Comparison of ENCODE assay signal across 8 cellular contexts in genomic region chr14:77799455-77799854, GRCh38. TPM values are rescaled to one million over a fixed set of nuclear protein-coding genes. Genes with fewer than 3 reads are reported as not detected.
DNase-seq lines count a peak whose midpoint lies in the region; ATAC-seq, FAIRE-seq and TF ChIP-seq lines count a peak whose summit lies in the region.
"Not testable (repeated sequence)": the region's sequence is repeated elsewhere in the genome, so short reads cannot be mapped to it uniquely, and the experiment has no call there.

No MANE protein-coding gene starts in this region.

- ATAC-seq in CD4-positive, alpha-beta T cell (ENCODE audit: poor library complexity): not testable (repeated sequence)
- peak; percentile 0 for ATAC-seq in HG02759 (IDR thresholded peaks at IDR 0.05; ENCODE audit: unreplicated experiment)

- intact Hi-C loops in CD4-positive, alpha-beta T cell (cut with DNase I, micrococcal nuclease): loop anchor here in 1 of 2 experiments (2.0 to 10.0 kb wide), 3 partner anchors 91 to 425 kb away; partner anchors contain the start of genes ALKBH1, SAMD15, SLIRP and TMED8
- intact Hi-C loops in kidney (cut with DNase I): not testable (repeated sequence)

- H3K9ac ChIP-seq in endodermal cell (ENCODE audit: extremely low read depth, low read length, poor library complexity, severe bottlenecking) (peak overlapping the region; percentile 69), kidney (ENCODE audit: low read length in 2 of 2) (peak overlapping the region in 1 of 2 donors; percentile 82)

- CTCF ChIA-PET in CD4-positive, alpha-beta T cell (lab: Charles Lee): interaction anchor here (1.5 kb wide), 1 partner anchor 39 kb away, joined by 4 read pairs; the partner anchor contains the start of gene SNW1

- not testable (repeated sequence) for TF ChIP-seq CTCF in CD4-positive, alpha-beta T cell (IDR thresholded peaks at IDR 0.05); endodermal cell (conservative IDR thresholded peaks at IDR 0.05); kidney (IDR thresholded peaks at IDR 0.05; ENCODE audit: borderline replicate concordance, extremely low read depth, insufficient read depth); neutrophil (IDR thresholded peaks at IDR 0.05)

- H3K27me3 ChIP-seq in CD4-positive, alpha-beta T cell (ENCODE audit: control insufficient read depth, insufficient read depth, low read length); SJSA1 (replicated peaks); neutrophil; thymus (ENCODE audit: control insufficient read depth, insufficient read depth): not testable (repeated sequence)
- H3K27me3 ChIP-seq in endodermal cell (ENCODE audit: control insufficient read depth, insufficient read depth, low read length, poor library complexity, severe bottlenecking): peaks cover 52% of the 10 kb centered on the region

- H3K4me1 Mint-ChIP-seq in CD4-positive, alpha-beta T cell (ENCODE audit: low read depth): peaks cover 11% of the 10 kb centered on the region
- H3K4me1 Mint-ChIP-seq in activated naive CD8-positive, alpha-beta T cell treated with anti-CD3 and anti-CD28 coated beads for 36 hours: not testable (repeated sequence)
- H3K4me1 Mint-ChIP-seq in endodermal cell: peaks cover 10% of the 10 kb centered on the region

- H3K27ac Mint-ChIP-seq in CD4-positive, alpha-beta T cell: peak overlapping the region; percentile 74
- peak overlapping the region; percentile 83 for H3K27ac Mint-ChIP-seq in activated naive CD8-positive, alpha-beta T cell treated with anti-CD3 and anti-CD28 coated beads for 36 hours
- H3K27ac Mint-ChIP-seq in endodermal cell: not testable (repeated sequence)

- WGBS in endodermal cell (ENCODE audit: insufficient coverage in 1 of 2, insufficient read length in 1 of 2), 2 experiments: 88 to 98% methylated on average over 10 to 13 of the region's 13 CpGs
- 79% methylated on average over 13 of the region's 13 CpGs for WGBS in thymus

- POLR2A ChIA-PET in CD4-positive, alpha-beta T cell (lab: Charles Lee): interaction anchor here (1.0 to 1.5 kb wide), 2 partner anchors 39 to 91 kb away, joined by 3 to 22 read pairs; partner anchors contain the start of genes ALKBH1, SLIRP and SNW1

- FAIRE-seq in kidney (lab: Jason Lieb, UNC): not testable (repeated sequence)

- H3K4me3 ChIP-seq in SJSA1 (peak overlapping the region; percentile 80), endodermal cell (ENCODE audit: low read length) (peak overlapping the region; percentile 83), kidney (ENCODE audit: low read length in 2 of 2) (peak overlapping the region; percentile 81 to 82), neutrophil (ENCODE audit: low read depth in 1 of 2, low read length in 1 of 2) (peak overlapping the region; percentile 73 to 74), thymus (ENCODE audit: low read length) (peak overlapping the region; percentile 93)

- not testable (repeated sequence) for H3K4me1 ChIP-seq in SJSA1 (replicated peaks); endodermal cell (ENCODE audit: control insufficient read depth, insufficient read depth, low read length); kidney (ENCODE audit: control insufficient read depth in 1 of 2, insufficient read depth in 1 of 2, low read depth in 1 of 2, low read length in 2 of 2); thymus (ENCODE audit: control insufficient read depth, insufficient read depth, low read length)
- H3K4me1 ChIP-seq in neutrophil (ENCODE audit: control insufficient read depth in 1 of 2, insufficient read depth in 1 of 2, low read depth in 1 of 2, low read length in 1 of 2): peaks cover 9 to 13% of the 10 kb centered on the region in 2 experiments

- H3K9me3 Mint-ChIP-seq in CD4-positive, alpha-beta T cell; activated naive CD8-positive, alpha-beta T cell treated with anti-CD3 and anti-CD28 coated beads for 36 hours; endodermal cell: not testable (repeated sequence)

- H3K4me3 Mint-ChIP-seq in CD4-positive, alpha-beta T cell: peak overlapping the region; percentile 85
- H3K4me3 Mint-ChIP-seq in activated naive CD8-positive, alpha-beta T cell treated with anti-CD3 and anti-CD28 coated beads for 36 hours: peak overlapping the region; percentile 90
- H3K4me3 Mint-ChIP-seq in endodermal cell: peak overlapping the region; percentile 71

- peak overlapping the region; percentile 85 for H3K27ac ChIP-seq in CD4-positive, alpha-beta T cell (ENCODE audit: low read depth, low read length)
- not testable (repeated sequence) for H3K27ac ChIP-seq in SJSA1; endodermal cell (ENCODE audit: low read depth, low read length); neutrophil; thymus (ENCODE audit: low read depth)
- peak overlapping the region in 1 of 2 donors; percentile 88 for H3K27ac ChIP-seq in kidney (ENCODE audit: low read depth in 2 of 2, low read length in 2 of 2)

- H3K36me3 ChIP-seq in SJSA1; endodermal cell (ENCODE audit: control insufficient read depth, insufficient read depth, low read length); kidney (ENCODE audit: control insufficient read depth in 1 of 2, insufficient read depth in 2 of 2, low read length in 2 of 2); neutrophil; thymus (ENCODE audit: control insufficient read depth, insufficient read depth): not testable (repeated sequence)

- not testable (repeated sequence) for DNase-seq in CD4-positive, alpha-beta T cell; SJSA1 (ENCODE audit: low read depth in 1 of 2, low spot score in 2 of 2); activated naive CD8-positive, alpha-beta T cell treated with anti-CD3 and anti-CD28 coated beads for 36 hours; endodermal cell; kidney

- H3K27me3 Mint-ChIP-seq in CD4-positive, alpha-beta T cell; activated naive CD8-positive, alpha-beta T cell treated with anti-CD3 and anti-CD28 coated beads for 36 hours: not testable (repeated sequence)
- peaks cover 42% of the 10 kb centered on the region for H3K27me3 Mint-ChIP-seq in endodermal cell (ENCODE audit: insufficient read depth)

- H3K36me3 Mint-ChIP-seq in CD4-positive, alpha-beta T cell (ENCODE audit: low read depth); activated naive CD8-positive, alpha-beta T cell treated with anti-CD3 and anti-CD28 coated beads for 36 hours; endodermal cell (ENCODE audit: low read depth): not testable (repeated sequence)

- not testable (repeated sequence) for H3K9me3 ChIP-seq in CD4-positive, alpha-beta T cell (ENCODE audit: control insufficient read depth, low read length); SJSA1 (replicated peaks); endodermal cell (ENCODE audit: control insufficient read depth, low read length); kidney (ENCODE audit: control insufficient read depth in 1 of 2, low read length in 2 of 2); neutrophil; thymus (ENCODE audit: control insufficient read depth)

RNA-seq across cellular contexts. Expression of gene ADCK1, which starts 0.5 kb away (rescaled TPM):
- 1 to 10 TPM; 7.1 to 8.7 TPM for total RNA-seq in CD4-positive, alpha-beta T cell
- 1.5 and 1.8 TPM in 2 replicates for total RNA-seq in SJSA1 (2014; rRNA removed; shearing (Covaris generic))
- 1 to 10 TPM; 6.6 to 6.8 TPM for total RNA-seq in activated naive CD8-positive, alpha-beta T cell treated with anti-CD3 and anti-CD28 coated beads for 36 hours
- 1 to 10 TPM; 6.9 to 7.4 TPM for total RNA-seq in endodermal cell
- polyA plus RNA-seq in endodermal cell (2013, experiment 1 of 2): 10.4 TPM
- 8.2 TPM for polyA plus RNA-seq in endodermal cell (2013, experiment 2 of 2)
- total RNA-seq in kidney: 8.0 TPM
- polyA plus RNA-seq in kidney (ENCODE audit: insufficient read depth, low read depth, low replicate concordance): 10.3 TPM
- 8.7 TPM for polyA plus RNA-seq in thymus

RNA-seq across cellular contexts. Expression of gene SNW1, which starts 38.5 kb away (rescaled TPM):
- total RNA-seq in CD4-positive, alpha-beta T cell: 100 to 1,000 TPM; 131 to 136 TPM
- 77.0 and 84.4 TPM in 2 replicates for total RNA-seq in SJSA1 (2014; rRNA removed; shearing (Covaris generic))
- total RNA-seq in activated naive CD8-positive, alpha-beta T cell treated with anti-CD3 and anti-CD28 coated beads for 36 hours: 100 to 1,000 TPM; 114 to 117 TPM
- total RNA-seq in endodermal cell (10 to 100 TPM; 60.8 to 87.8 TPM), kidney (63.9 TPM)
- 70.7 TPM for polyA plus RNA-seq in endodermal cell (2013, experiment 1 of 2)
- 66.3 TPM for polyA plus RNA-seq in endodermal cell (2013, experiment 2 of 2)
- polyA plus RNA-seq in kidney (ENCODE audit: insufficient read depth, low read depth, low replicate concordance) (37.8 TPM), thymus (54.9 TPM)
